20 cellular contexts compared by ENCODE assay signal in genomic region chr15:99117111-99117510, GRCh38. TPM values are rescaled to one million over a fixed set of nuclear protein-coding genes. Genes with fewer than 3 reads are reported as not detected.
DNase-seq lines count a peak whose midpoint lies in the region; ATAC-seq and TF ChIP-seq lines count a peak whose summit lies in the region.
"Had no signal": no experiment of that assay in that cellular context is flagged by ENCODE, and none has a peak within 500 bp of the region (broad histone marks: within the 10 kb centered on the region; RNA-seq: fewer than 3 reads in every experiment).

No MANE protein-coding gene starts in this region.

- H3K27ac Mint-ChIP-seq in chondrocyte (ENCODE audit: unreplicated experiment), result no peak overlapping the region
- H3K27ac Mint-ChIP-seq: CD8-positive, alpha-beta T cell had no signal

- no peaks in the 10 kb centered on the region for H3K27me3 Mint-ChIP-seq in chondrocyte (ENCODE audit: low read depth)

- H3K9ac ChIP-seq in rectal smooth muscle tissue (ENCODE audit: low read length), result no peak overlapping the region
- H3K9ac ChIP-seq: BLaER1 treated with 17β-estradiol and CSF1 and Interleukin-3, amounts not matched to agents 10 nM and 100 nM; KMS-11 had no signal

- peaks cover 0 to 66% of the 10 kb centered on the region in 2 donors for H3K36me3 ChIP-seq in gastroesophageal sphincter
- H3K36me3 ChIP-seq in rectal smooth muscle tissue (ENCODE audit: control insufficient read depth, insufficient read depth, low read length), result peaks cover 2% of the 10 kb centered on the region
- peaks cover 29 to 48% (median 30%) of the 10 kb centered on the region in 3 donors for H3K36me3 ChIP-seq in tibial artery
- no peaks in the 10 kb centered on the region for H3K36me3 ChIP-seq in A673 (ENCODE audit: insufficient read depth, low read length, poor library complexity, severe bottlenecking)
- no peaks in the 10 kb centered on the region; the same call in none of the 2 replicates for H3K36me3 ChIP-seq in H7 (replicated peaks; ENCODE audit: control insufficient read depth, insufficient read depth, low read length)
- H3K36me3 ChIP-seq: BLaER1 treated with 17β-estradiol and CSF1 and Interleukin-3, amounts not matched to agents 10 nM and 100 nM had no signal

- POLR2A ChIA-PET in A673 (lab: Charles Lee; ENCODE audit: low non-redundant PET), result no interaction called here

- TF ChIP-seq POLR2A in gastroesophageal sphincter (IDR thresholded peaks at IDR 0.05), result no peak

- H3K36me3 Mint-ChIP-seq in chondrocyte (ENCODE audit: low read depth), result peaks cover 40% of the 10 kb centered on the region
- H3K36me3 Mint-ChIP-seq: CD8-positive, alpha-beta T cell had no signal

- no peak for ATAC-seq in gastroesophageal sphincter
- ATAC-seq in stimulated activated naive CD8-positive, alpha-beta T cell treated with anti-CD3 and anti-CD28 coated beads, Interleukin-15, Interleukin-2, amounts not matched to agents 100 U/mL and 50 U/mL, for 24 hours, result no peak
- ATAC-seq: CD8-positive, alpha-beta T cell; PC-3 had no signal

- H3K27ac ChIP-seq in gastroesophageal sphincter (peak overlapping the region; percentile 80 to 98 (median 98)), rectal smooth muscle tissue (ENCODE audit: low read depth, low read length) (peak overlapping the region; percentile 74), tibial artery (peak overlapping the region; percentile 80 to 97), A673 (ENCODE audit: low read depth, low read length, poor library complexity, severe bottlenecking) (no peak overlapping the region)
- H3K27ac ChIP-seq: BLaER1 treated with 17β-estradiol and CSF1 and Interleukin-3, amounts not matched to agents 10 nM and 100 nM; HL-60; KMS-11 had no signal

- H3K4me3 Mint-ChIP-seq in chondrocyte (ENCODE audit: unreplicated experiment), result no peak overlapping the region
- H3K4me3 Mint-ChIP-seq: CD8-positive, alpha-beta T cell had no signal

- no peaks in the 10 kb centered on the region for H3K9me3 Mint-ChIP-seq in chondrocyte (ENCODE audit: low read depth)
- H3K9me3 Mint-ChIP-seq: CD8-positive, alpha-beta T cell had no signal

- H3K4me3 ChIP-seq in gastroesophageal sphincter, result no peak overlapping the region
- H3K4me3 ChIP-seq in rectal smooth muscle tissue (ENCODE audit: low read length), result no peak overlapping the region
- H3K4me3 ChIP-seq in tibial artery, result no peak overlapping the region
- no peak overlapping the region for H3K4me3 ChIP-seq in A673 (ENCODE audit: low read depth, low read length, poor library complexity, severe bottlenecking)
- H3K4me3 ChIP-seq in H7 (ENCODE audit: insufficient read depth, low read depth, low read length), result no peak overlapping the region
- H3K4me3 ChIP-seq: BLaER1 treated with 17β-estradiol and CSF1 and Interleukin-3, amounts not matched to agents 10 nM and 100 nM had no signal

- 33% methylated on average over 1 of the region's 8 CpGs; no CpG with 5 or more reads in 1 of the 2 donors for WGBS in gastroesophageal sphincter (ENCODE audit: low coverage in 1 of 2), 2 donors

- H3K4me1 ChIP-seq in gastroesophageal sphincter (peaks cover 5 to 100% (median 35%) of the 10 kb centered on the region in 3 donors), rectal smooth muscle tissue (ENCODE audit: control insufficient read depth, insufficient read depth, low read length) (peaks cover 69% of the 10 kb centered on the region), tibial artery (peaks cover 0 to 92% (median 52%) of the 10 kb centered on the region in 4 donors), A673 (ENCODE audit: insufficient read depth, low read length, poor library complexity, severe bottlenecking) (no peaks in the 10 kb centered on the region)

- DNase-seq in chondrocyte (ENCODE audit: low spot score) (peak; percentile 61), tibial artery (peak in 1 of 2 donors; percentile 62), A673 (ENCODE audit: low spot score) (no peak), activated gamma-delta T cell (lab: John Stamatoyannopoulos, UW) (no peak), H7 (no peak)
- DNase-seq in stimulated activated naive CD8-positive, alpha-beta T cell treated with anti-CD3 and anti-CD28 coated beads, Interleukin-15, Interleukin-2, amounts not matched to agents 100 U/mL and 50 U/mL, for 24 hours, result no peak
- DNase-seq: Calu3; CD8-positive, alpha-beta T cell; DMS53; NCI-H1436 treated with DMSO at 0.1 percent for 48 hours; NCI-H2029; NCI-H345; NCI-H524 treated with DMSO at 0.1 percent for 48 hours; PC-3; RPMI8226 had no signal

- peaks cover 7% of the 10 kb centered on the region for H3K4me1 Mint-ChIP-seq in chondrocyte (ENCODE audit: low read depth)

- TF ChIP-seq EP300 in gastroesophageal sphincter (IDR thresholded peaks at IDR 0.05), result no peak

- TF ChIP-seq CTCF in chondrocyte (IDR thresholded peaks at IDR 0.05) (no peak), gastroesophageal sphincter (IDR thresholded peaks at IDR 0.05) (no peak), tibial artery (IDR thresholded peaks at IDR 0.05) (no peak), A673 (conservative IDR thresholded peaks at IDR 0.05; ENCODE audit: low read depth, low read length) (no peak)

- H3K27me3 ChIP-seq in gastroesophageal sphincter, result no peaks in the 10 kb centered on the region
- no peaks in the 10 kb centered on the region for H3K27me3 ChIP-seq in rectal smooth muscle tissue (ENCODE audit: control insufficient read depth, insufficient read depth, low read length)
- no peaks in the 10 kb centered on the region for H3K27me3 ChIP-seq in tibial artery
- H3K27me3 ChIP-seq in A673 (replicated peaks; ENCODE audit: insufficient read depth, low read depth, low read length, poor library complexity), result no peaks in the 10 kb centered on the region
- no peaks in the 10 kb centered on the region for H3K27me3 ChIP-seq in H7 (ENCODE audit: control insufficient read depth, insufficient read depth, low read length)
- H3K27me3 ChIP-seq: BLaER1 treated with 17β-estradiol and CSF1 and Interleukin-3, amounts not matched to agents 10 nM and 100 nM had no signal

- H3K9me3 ChIP-seq in gastroesophageal sphincter (no peaks in the 10 kb centered on the region), tibial artery (no peaks in the 10 kb centered on the region), A673 (ENCODE audit: low read depth, low read length, poor library complexity, severe bottlenecking) (no peaks in the 10 kb centered on the region)
- H3K9me3 ChIP-seq: BLaER1 treated with 17β-estradiol and CSF1 and Interleukin-3, amounts not matched to agents 10 nM and 100 nM had no signal

- intact Hi-C loops in tibial artery (cut with DNase I; ENCODE audit: low total_unique reads) (no loop called here), A673 (cut with micrococcal nuclease; ENCODE audit: unreplicated experiment) (no loop called here)

- no TSS peak for BruUV-seq in A673 (replicated peaks; lab: Mats Ljungman, UMichigan)

- CTCF ChIA-PET in A673 (lab: Charles Lee), result no interaction called here

RNA-seq across cellular contexts. Expression of gene SYNM, which starts 12.2 kb away (rescaled TPM):
- 13.2 to 23.4 TPM (median 22.1 TPM) in 3 replicates for total RNA-seq in chondrocyte
- 1,000 to 10,000 TPM; 1,155 to 2,820 (median 1,765) TPM for total RNA-seq in gastroesophageal sphincter
- 2.6 and 2.7 TPM in 2 replicates for total RNA-seq in A673 (2021)
- 2.1 and 2.8 TPM in 2 replicates for total RNA-seq in H7 (2014; rRNA removed; shearing (Covaris generic))

Comparison
In these comparisons a context has a peak if more than half of its experiments do, and no peak if none do; other contexts are left out.
1. RNA of gene SYNM, which starts 12.2 kb away (total RNA-seq): 1,155 to 2,820 TPM in gastroesophageal sphincter; 13.2 to 23.4 TPM in chondrocyte, 2.1 to 2.8 TPM in H7 and 2.6 to 2.7 TPM in A673; every median in the first group is over 10 times any median in the second.